In the genomic region with DNA sequence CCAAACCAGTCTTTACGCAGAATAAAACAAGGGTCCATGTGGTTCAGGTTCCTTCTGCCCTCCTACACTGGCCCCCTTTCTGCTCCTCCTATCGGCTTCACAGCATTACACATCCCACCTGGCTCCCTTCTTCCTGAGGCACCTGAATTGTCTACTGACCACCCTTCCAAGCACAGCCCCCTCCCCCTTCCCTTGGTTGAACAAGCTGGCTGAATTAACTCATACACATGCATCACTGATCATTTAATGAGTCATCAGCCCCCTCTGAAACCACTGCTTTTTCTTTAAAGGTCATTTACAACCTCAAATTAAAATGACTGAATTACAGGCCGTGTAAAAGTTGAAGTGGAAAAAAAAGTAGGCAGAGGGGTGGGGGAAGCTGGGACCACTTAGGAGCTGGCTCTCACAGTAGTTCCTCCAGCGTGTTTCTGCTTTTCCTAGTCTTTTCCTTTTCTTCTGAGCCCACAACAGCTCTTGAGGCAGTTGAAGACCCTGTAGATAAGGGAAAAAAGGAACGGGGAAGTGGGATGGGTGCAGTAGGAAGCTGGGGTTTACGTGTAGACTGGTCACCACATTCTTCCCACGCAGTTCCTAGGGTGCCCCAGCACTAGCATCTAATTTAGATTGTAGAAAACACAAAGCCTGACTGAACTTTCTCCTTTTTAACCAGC, we compare ENCODE assay signal across 1 cellular context.
A peak's percentile ranks its signal among the peaks of the same experiment; 100 is the strongest.
TF ChIP-seq lines count a peak whose summit lies in the region.

No MANE protein-coding gene starts in this region.

TF ChIP-seq in GM12878, 131 proteins besides CTCF, POLR2A, EP300 and RAD21 (continued from another document):
- TF ChIP-seq, protein P1, sequence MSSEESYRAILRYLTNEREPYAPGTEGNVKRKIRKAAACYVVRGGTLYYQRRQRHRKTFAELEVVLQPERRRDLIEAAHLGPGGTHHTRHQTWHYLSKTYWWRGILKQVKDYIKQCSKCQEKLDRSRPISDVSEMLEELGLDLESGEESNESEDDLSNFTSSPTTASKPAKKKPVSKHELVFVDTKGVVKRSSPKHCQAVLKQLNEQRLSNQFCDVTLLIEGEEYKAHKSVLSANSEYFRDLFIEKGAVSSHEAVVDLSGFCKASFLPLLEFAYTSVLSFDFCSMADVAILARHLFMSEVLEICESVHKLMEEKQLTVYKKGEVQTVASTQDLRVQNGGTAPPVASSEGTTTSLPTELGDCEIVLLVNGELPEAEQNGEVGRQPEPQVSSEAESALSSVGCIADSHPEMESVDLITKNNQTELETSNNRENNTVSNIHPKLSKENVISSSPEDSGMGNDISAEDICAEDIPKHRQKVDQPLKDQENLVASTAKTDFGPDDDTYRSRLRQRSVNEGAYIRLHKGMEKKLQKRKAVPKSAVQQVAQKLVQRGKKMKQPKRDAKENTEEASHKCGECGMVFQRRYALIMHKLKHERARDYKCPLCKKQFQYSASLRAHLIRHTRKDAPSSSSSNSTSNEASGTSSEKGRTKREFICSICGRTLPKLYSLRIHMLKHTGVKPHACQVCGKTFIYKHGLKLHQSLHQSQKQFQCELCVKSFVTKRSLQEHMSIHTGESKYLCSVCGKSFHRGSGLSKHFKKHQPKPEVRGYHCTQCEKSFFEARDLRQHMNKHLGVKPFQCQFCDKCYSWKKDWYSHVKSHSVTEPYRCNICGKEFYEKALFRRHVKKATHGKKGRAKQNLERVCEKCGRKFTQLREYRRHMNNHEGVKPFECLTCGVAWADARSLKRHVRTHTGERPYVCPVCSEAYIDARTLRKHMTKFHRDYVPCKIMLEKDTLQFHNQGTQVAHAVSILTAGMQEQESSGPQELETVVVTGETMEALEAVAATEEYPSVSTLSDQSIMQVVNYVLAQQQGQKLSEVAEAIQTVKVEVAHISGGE (CRISPR knock-in tag; IDR thresholded peaks at IDR 0.05), result no peak
- TF ChIP-seq TCF3 (IDR thresholded peaks at IDR 0.05; ENCODE audit: borderline replicate concordance, insufficient read depth, low read depth, low read length) (peak; percentile 63; the same call in 1 of the 2 replicates), MYB (IDR thresholded peaks at IDR 0.05; ENCODE audit: borderline replicate concordance, low read depth, low read length) (no peak), CHD1 (IDR thresholded peaks at IDR 0.05; ENCODE audit: low read depth, low read length) (no peak), SP1 (IDR thresholded peaks at IDR 0.05; ENCODE audit: low read depth, low read length) (peak; percentile 24), MYC (IDR thresholded peaks at IDR 0.05; ENCODE audit: insufficient read depth, insufficient read length, insufficient replicate concordance, low read length, severe bottlenecking) (no peak), ZNF207 (IDR thresholded peaks at IDR 0.05; ENCODE audit: borderline replicate concordance) (0 out of 2 replicates have a peak, but pooled peaks have one; percentile 60), BHLHE40 (IDR thresholded peaks at IDR 0.05; ENCODE audit: borderline replicate concordance in 1 of 2, low read depth in 2 of 2, low read length in 1 of 2) (peak; percentile 58 to 65; a peak in 3 of 4 replicates), CHD2 (IDR thresholded peaks at IDR 0.05; ENCODE audit: borderline replicate concordance, low read depth, low read length) (peak; percentile 83), TBL1XR1 (IDR thresholded peaks at IDR 0.05; ENCODE audit: low read depth, low read length) (peak; percentile 89), IKZF1 (conservative IDR thresholded peaks at IDR 0.05) (peak; percentile 98), EGR1 (IDR thresholded peaks at IDR 0.05; ENCODE audit: borderline replicate concordance in 1 of 2, low read depth in 2 of 2, low read length in 2 of 2) (peak in 1 of 2 experiments; percentile 83; a peak in 2 of 3 replicates), ZNF622 (IDR thresholded peaks at IDR 0.05) (no peak), PML (IDR thresholded peaks at IDR 0.05; ENCODE audit: low read length) (peak; percentile 85), SUPT20H (IDR thresholded peaks at IDR 0.05; ENCODE audit: borderline replicate concordance, control insufficient read depth, low read depth, low read length) (no peak), EED (IDR thresholded peaks at IDR 0.05; ENCODE audit: low read depth) (peak; percentile 91), NR2F1 (conservative IDR thresholded peaks at IDR 0.05) (peak; percentile 93), NRF1 (conservative IDR thresholded peaks at IDR 0.05; ENCODE audit: low read depth, low read length) (no peak), NFIC (IDR thresholded peaks at IDR 0.05; ENCODE audit: low read depth, low read length) (peak; percentile 99), HDAC6 (IDR thresholded peaks at IDR 0.05; ENCODE audit: unreplicated experiment) (no peak), SIN3A (IDR thresholded peaks at IDR 0.05; ENCODE audit: low read depth, low read length) (no peak), JUND (IDR thresholded peaks at IDR 0.05; ENCODE audit: low read depth, low read length) (peak; percentile 65), POLR2AphosphoS5 (IDR thresholded peaks at IDR 0.05; ENCODE audit: low read length) (0 out of 2 replicates have a peak, but pooled peaks have one; percentile 2), RAD51 (IDR thresholded peaks at IDR 0.05) (peak; percentile 59), CREM (IDR thresholded peaks at IDR 0.05; ENCODE audit: low read depth) (peak; percentile 86), MEF2B (IDR thresholded peaks at IDR 0.05; ENCODE audit: partially characterized antibody, poor library complexity, severe bottlenecking) (peak; percentile 75), WRNIP1 (IDR thresholded peaks at IDR 0.05; ENCODE audit: borderline replicate concordance, low read depth, low read length) (no peak; the same call in 1 of the 2 replicates), STAT1 (conservative IDR thresholded peaks at IDR 0.05) (no peak), NBN (IDR thresholded peaks at IDR 0.05) (peak; percentile 71; the same call in 1 of the 2 replicates), POLR2AphosphoS2 (IDR thresholded peaks at IDR 0.05; ENCODE audit: low read depth, low read length) (no peak), YBX1 (IDR thresholded peaks at IDR 0.05) (no peak), SUZ12 (IDR thresholded peaks at IDR 0.05; ENCODE audit: unreplicated experiment) (no peak)
- TF ChIP-seq, protein P2, sequence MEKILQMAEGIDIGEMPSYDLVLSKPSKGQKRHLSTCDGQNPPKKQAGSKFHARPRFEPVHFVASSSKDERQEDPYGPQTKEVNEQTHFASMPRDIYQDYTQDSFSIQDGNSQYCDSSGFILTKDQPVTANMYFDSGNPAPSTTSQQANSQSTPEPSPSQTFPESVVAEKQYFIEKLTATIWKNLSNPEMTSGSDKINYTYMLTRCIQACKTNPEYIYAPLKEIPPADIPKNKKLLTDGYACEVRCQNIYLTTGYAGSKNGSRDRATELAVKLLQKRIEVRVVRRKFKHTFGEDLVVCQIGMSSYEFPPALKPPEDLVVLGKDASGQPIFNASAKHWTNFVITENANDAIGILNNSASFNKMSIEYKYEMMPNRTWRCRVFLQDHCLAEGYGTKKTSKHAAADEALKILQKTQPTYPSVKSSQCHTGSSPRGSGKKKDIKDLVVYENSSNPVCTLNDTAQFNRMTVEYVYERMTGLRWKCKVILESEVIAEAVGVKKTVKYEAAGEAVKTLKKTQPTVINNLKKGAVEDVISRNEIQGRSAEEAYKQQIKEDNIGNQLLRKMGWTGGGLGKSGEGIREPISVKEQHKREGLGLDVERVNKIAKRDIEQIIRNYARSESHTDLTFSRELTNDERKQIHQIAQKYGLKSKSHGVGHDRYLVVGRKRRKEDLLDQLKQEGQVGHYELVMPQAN (conservative IDR thresholded peaks at IDR 0.05), result 0 out of 2 replicates have a peak, but pooled peaks have one; percentile 26
- TF ChIP-seq, protein P3, sequence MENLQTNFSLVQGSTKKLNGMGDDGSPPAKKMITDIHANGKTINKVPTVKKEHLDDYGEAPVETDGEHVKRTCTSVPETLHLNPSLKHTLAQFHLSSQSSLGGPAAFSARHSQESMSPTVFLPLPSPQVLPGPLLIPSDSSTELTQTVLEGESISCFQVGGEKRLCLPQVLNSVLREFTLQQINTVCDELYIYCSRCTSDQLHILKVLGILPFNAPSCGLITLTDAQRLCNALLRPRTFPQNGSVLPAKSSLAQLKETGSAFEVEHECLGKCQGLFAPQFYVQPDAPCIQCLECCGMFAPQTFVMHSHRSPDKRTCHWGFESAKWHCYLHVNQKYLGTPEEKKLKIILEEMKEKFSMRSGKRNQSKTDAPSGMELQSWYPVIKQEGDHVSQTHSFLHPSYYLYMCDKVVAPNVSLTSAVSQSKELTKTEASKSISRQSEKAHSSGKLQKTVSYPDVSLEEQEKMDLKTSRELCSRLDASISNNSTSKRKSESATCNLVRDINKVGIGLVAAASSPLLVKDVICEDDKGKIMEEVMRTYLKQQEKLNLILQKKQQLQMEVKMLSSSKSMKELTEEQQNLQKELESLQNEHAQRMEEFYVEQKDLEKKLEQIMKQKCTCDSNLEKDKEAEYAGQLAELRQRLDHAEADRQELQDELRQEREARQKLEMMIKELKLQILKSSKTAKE (IDR thresholded peaks at IDR 0.05; ENCODE audit: low read depth, poor library complexity, severe bottlenecking), result peak; percentile 89
- TF ChIP-seq, protein P4, sequence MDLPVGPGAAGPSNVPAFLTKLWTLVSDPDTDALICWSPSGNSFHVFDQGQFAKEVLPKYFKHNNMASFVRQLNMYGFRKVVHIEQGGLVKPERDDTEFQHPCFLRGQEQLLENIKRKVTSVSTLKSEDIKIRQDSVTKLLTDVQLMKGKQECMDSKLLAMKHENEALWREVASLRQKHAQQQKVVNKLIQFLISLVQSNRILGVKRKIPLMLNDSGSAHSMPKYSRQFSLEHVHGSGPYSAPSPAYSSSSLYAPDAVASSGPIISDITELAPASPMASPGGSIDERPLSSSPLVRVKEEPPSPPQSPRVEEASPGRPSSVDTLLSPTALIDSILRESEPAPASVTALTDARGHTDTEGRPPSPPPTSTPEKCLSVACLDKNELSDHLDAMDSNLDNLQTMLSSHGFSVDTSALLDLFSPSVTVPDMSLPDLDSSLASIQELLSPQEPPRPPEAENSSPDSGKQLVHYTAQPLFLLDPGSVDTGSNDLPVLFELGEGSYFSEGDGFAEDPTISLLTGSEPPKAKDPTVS (IDR thresholded peaks at IDR 0.05; ENCODE audit: low read depth, low read length), result no peak
- TF ChIP-seq, protein P5, sequence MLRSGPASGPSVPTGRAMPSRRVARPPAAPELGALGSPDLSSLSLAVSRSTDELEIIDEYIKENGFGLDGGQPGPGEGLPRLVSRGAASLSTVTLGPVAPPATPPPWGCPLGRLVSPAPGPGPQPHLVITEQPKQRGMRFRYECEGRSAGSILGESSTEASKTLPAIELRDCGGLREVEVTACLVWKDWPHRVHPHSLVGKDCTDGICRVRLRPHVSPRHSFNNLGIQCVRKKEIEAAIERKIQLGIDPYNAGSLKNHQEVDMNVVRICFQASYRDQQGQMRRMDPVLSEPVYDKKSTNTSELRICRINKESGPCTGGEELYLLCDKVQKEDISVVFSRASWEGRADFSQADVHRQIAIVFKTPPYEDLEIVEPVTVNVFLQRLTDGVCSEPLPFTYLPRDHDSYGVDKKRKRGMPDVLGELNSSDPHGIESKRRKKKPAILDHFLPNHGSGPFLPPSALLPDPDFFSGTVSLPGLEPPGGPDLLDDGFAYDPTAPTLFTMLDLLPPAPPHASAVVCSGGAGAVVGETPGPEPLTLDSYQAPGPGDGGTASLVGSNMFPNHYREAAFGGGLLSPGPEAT (IDR thresholded peaks at IDR 0.05; ENCODE audit: low read depth), result peak; percentile 93
- TF ChIP-seq, protein P6, sequence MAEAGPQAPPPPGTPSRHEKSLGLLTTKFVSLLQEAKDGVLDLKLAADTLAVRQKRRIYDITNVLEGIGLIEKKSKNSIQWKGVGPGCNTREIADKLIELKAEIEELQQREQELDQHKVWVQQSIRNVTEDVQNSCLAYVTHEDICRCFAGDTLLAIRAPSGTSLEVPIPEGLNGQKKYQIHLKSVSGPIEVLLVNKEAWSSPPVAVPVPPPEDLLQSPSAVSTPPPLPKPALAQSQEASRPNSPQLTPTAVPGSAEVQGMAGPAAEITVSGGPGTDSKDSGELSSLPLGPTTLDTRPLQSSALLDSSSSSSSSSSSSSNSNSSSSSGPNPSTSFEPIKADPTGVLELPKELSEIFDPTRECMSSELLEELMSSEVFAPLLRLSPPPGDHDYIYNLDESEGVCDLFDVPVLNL (IDR thresholded peaks at IDR 0.05; ENCODE audit: low read depth, low read length), result no peak
